In genomic region chr1:224932607-224933249, GRCh38 we compare ENCODE assay signal across 1 cellular context.
TF ChIP-seq lines count a peak whose summit lies in the region.

No MANE protein-coding gene starts in this region.

TF ChIP-seq in HEK293, 187 proteins besides CTCF, POLR2A, EP300 and RAD21 (continued from another document and continues in another):
- TF ChIP-seq PRDM4 (tag by site-specific recombination; IDR thresholded peaks at IDR 0.05) (no peak), ZBTB1 (tag by site-specific recombination; IDR thresholded peaks at IDR 0.05) (no peak), ZNF48 (tag by site-specific recombination; IDR thresholded peaks at IDR 0.05) (no peak), ATF2 (tag by site-specific recombination; IDR thresholded peaks at IDR 0.05; ENCODE audit: low read depth) (no peak), ZNF175 (tag by site-specific recombination; IDR thresholded peaks at IDR 0.05) (no peak), ZNF391 (tag by site-specific recombination; IDR thresholded peaks at IDR 0.05; ENCODE audit: borderline replicate concordance, low read depth) (no peak), ZXDB (tag by site-specific recombination; IDR thresholded peaks at IDR 0.05) (no peak), ZIC2 (tag by site-specific recombination; IDR thresholded peaks at IDR 0.05) (no peak), ZNF580 (tag by site-specific recombination; IDR thresholded peaks at IDR 0.05) (peak; percentile 90), OSR2 (tag by site-specific recombination; IDR thresholded peaks at IDR 0.05) (no peak), RBAK (tag by site-specific recombination; IDR thresholded peaks at IDR 0.05) (0 out of 2 replicates have a peak, but pooled peaks have one; percentile 8), ZNF654 (tag by site-specific recombination; IDR thresholded peaks at IDR 0.05; ENCODE audit: low read depth) (no peak), PRDM2 (tag by site-specific recombination; IDR thresholded peaks at IDR 0.05; ENCODE audit: borderline replicate concordance) (no peak), ZNF132 (tag by site-specific recombination; IDR thresholded peaks at IDR 0.05; ENCODE audit: borderline replicate concordance) (no peak), ZNF639 (tag by site-specific recombination; IDR thresholded peaks at IDR 0.05) (no peak), HOXD13 (CRISPR knock-in tag; IDR thresholded peaks at IDR 0.05; ENCODE audit: borderline replicate concordance) (no peak), SALL2 (tag by site-specific recombination; IDR thresholded peaks at IDR 0.05; ENCODE audit: borderline replicate concordance) (no peak), ZNF121 (tag by site-specific recombination; IDR thresholded peaks at IDR 0.05) (no peak), ZFHX2 (tag by site-specific recombination; conservative IDR thresholded peaks at IDR 0.05) (no peak), KLF7 (tag by site-specific recombination; IDR thresholded peaks at IDR 0.05; ENCODE audit: borderline replicate concordance) (no peak), GFI1B (tag by site-specific recombination; IDR thresholded peaks at IDR 0.05) (no peak), ZNF37A (tag by site-specific recombination; IDR thresholded peaks at IDR 0.05) (no peak), ZNF510 (tag by site-specific recombination; IDR thresholded peaks at IDR 0.05; ENCODE audit: insufficient replicate concordance) (no peak), ZNF529 (tag by site-specific recombination; IDR thresholded peaks at IDR 0.05; ENCODE audit: insufficient replicate concordance) (no peak), ZNF366 (tag by site-specific recombination; conservative IDR thresholded peaks at IDR 0.05) (no peak), TRIM28 (IDR thresholded peaks at IDR 0.05; ENCODE audit: borderline replicate concordance, low read length) (peak; percentile 19; the same call in 1 of the 2 replicates), ZNF707 (tag by site-specific recombination; IDR thresholded peaks at IDR 0.05) (no peak), SETDB1 (IDR thresholded peaks at IDR 0.05; ENCODE audit: insufficient read length, low read length) (peak; percentile 88), GLIS2 (tag by site-specific recombination; IDR thresholded peaks at IDR 0.05) (no peak), ZNF362 (tag by site-specific recombination; IDR thresholded peaks at IDR 0.05) (no peak), ZNF18 (tag by site-specific recombination; IDR thresholded peaks at IDR 0.05) (no peak), ZNF280C (tag by site-specific recombination; IDR thresholded peaks at IDR 0.05) (no peak), ZNF626 (tag by site-specific recombination; IDR thresholded peaks at IDR 0.05) (peak; percentile 70; the same call in 1 of the 2 replicates), KLF1 (tag by site-specific recombination; IDR thresholded peaks at IDR 0.05) (no peak), ZNF157 (tag by site-specific recombination; IDR thresholded peaks at IDR 0.05) (no peak), SP3 (tag by site-specific recombination; IDR thresholded peaks at IDR 0.05) (0 out of 2 replicates have a peak, but pooled peaks have one; percentile 29), SP7 (tag by site-specific recombination; IDR thresholded peaks at IDR 0.05) (no peak), ZBTB44 (tag by site-specific recombination; IDR thresholded peaks at IDR 0.05) (no peak), ZNF341 (tag by site-specific recombination; IDR thresholded peaks at IDR 0.05; ENCODE audit: low read depth) (no peak), ZBTB26 (tag by site-specific recombination; optimal IDR thresholded peaks at IDR 0.05) (no peak), ZBTB7A (tag by site-specific recombination; IDR thresholded peaks at IDR 0.05; ENCODE audit: low read depth) (no peak), ZNF777 (tag by site-specific recombination; IDR thresholded peaks at IDR 0.05; ENCODE audit: borderline replicate concordance) (no peak), ZNF394 (tag by site-specific recombination; IDR thresholded peaks at IDR 0.05; ENCODE audit: borderline replicate concordance) (no peak), ZNF133 (tag by site-specific recombination; IDR thresholded peaks at IDR 0.05) (no peak), KLF9 (tag by site-specific recombination; IDR thresholded peaks at IDR 0.05; ENCODE audit: low read depth) (no peak)
